In genomic region chr18:52812834-52813233, GRCh38 we compare ENCODE assay signal across 30 cellular contexts.
A peak's percentile ranks its signal among the peaks of the same experiment; 100 is the strongest.
DNase-seq lines count a peak whose midpoint lies in the region; ATAC-seq, FAIRE-seq and TF ChIP-seq lines count a peak whose summit lies in the region.
"Had no signal": no experiment of that assay in that cellular context is flagged by ENCODE, and none has a peak within 500 bp of the region (broad histone marks: within the 10 kb centered on the region; RNA-seq: fewer than 3 reads in every experiment).

No MANE protein-coding gene starts in this region.

- no peak overlapping the region for H3K56ac ChIP-seq in mesendoderm (ENCODE audit: low read length)

- POLR2A ChIA-PET in HepG2 (lab: Yijun Ruan, JAX), result no interaction called here

- TF ChIP-seq POLR2A in HepG2 (IDR thresholded peaks at IDR 0.05; ENCODE audit: insufficient read depth in 1 of 2, low read depth in 2 of 2, low read length in 2 of 2), result no peak
- TF ChIP-seq POLR2A in right lobe of liver (IDR thresholded peaks at IDR 0.05), result no peak

- TF ChIP-seq CTCF in HepG2 (CRISPR knock-in tag; IDR thresholded peaks at IDR 0.05) (no peak), right lobe of liver (IDR thresholded peaks at IDR 0.05) (no peak)

- no peak overlapping the region for H3K27ac ChIP-seq in HepG2 (ENCODE audit: extremely low read length, insufficient read depth, low read length)
- no peak overlapping the region for H3K27ac ChIP-seq in right lobe of liver
- no peak overlapping the region for H3K27ac ChIP-seq in mesendoderm (ENCODE audit: low read depth, low read length)
- H3K27ac ChIP-seq: 22Rv1; A549; BLaER1; BLaER1 treated with 17β-estradiol and CSF1 and Interleukin-3, amounts not matched to agents 10 nM and 100 nM; C4-2B had no signal

- CTCF ChIA-PET in HepG2 (lab: Yijun Ruan, JAX; ENCODE audit: low intra/inter-chr PET ratio, low total read pairs), result no interaction called here

- H3K79me2 ChIP-seq in HepG2 (ENCODE audit: insufficient read depth, low read length), result no peaks in the 10 kb centered on the region
- H3K79me2 ChIP-seq in mesendoderm (ENCODE audit: control insufficient read depth, insufficient read depth, low read length), result no peaks in the 10 kb centered on the region

- H2BK120ac ChIP-seq in mesendoderm (ENCODE audit: low read depth, low read length), result no peak overlapping the region

- no peaks in the 10 kb centered on the region for H3K79me1 ChIP-seq in mesendoderm (ENCODE audit: low read length)

- no peak for FAIRE-seq in HepG2 (lab: Jason Lieb, UNC)
- FAIRE-seq: A204.1, A549, D721Med had no signal

- no peak overlapping the region for H4K5ac ChIP-seq in mesendoderm (ENCODE audit: low read length)

- no peak overlapping the region for H3K4ac ChIP-seq in mesendoderm (ENCODE audit: low read depth, low read length)

- H3K9ac ChIP-seq in HepG2 (ENCODE audit: insufficient read depth, low read depth, low read length) (no peak overlapping the region), mesendoderm (ENCODE audit: low read length) (no peak overlapping the region)
- H3K9ac ChIP-seq: BLaER1; BLaER1 treated with 17β-estradiol and CSF1 and Interleukin-3, amounts not matched to agents 10 nM and 100 nM had no signal

- H3K23ac ChIP-seq in mesendoderm (ENCODE audit: low read length), result no peak overlapping the region

- TF ChIP-seq RAD21 in HepG2 (CRISPR knock-in tag; IDR thresholded peaks at IDR 0.05), result no peak

- H2AFZ ChIP-seq in HepG2 (ENCODE audit: low read length), result no peak overlapping the region

- intact Hi-C loops in HepG2 (cut with micrococcal nuclease; ENCODE audit: unreplicated experiment) (no loop called here), right lobe of liver (cut with DNase I) (no loop called here)

- H4K8ac ChIP-seq in mesendoderm (ENCODE audit: low read depth, low read length), result no peak overlapping the region

- TF ChIP-seq EP300 in HepG2 (IDR thresholded peaks at IDR 0.05; ENCODE audit: low read depth in 2 of 2, low read length in 2 of 2), result no peak
- TF ChIP-seq EP300 in HepG2 (CRISPR knock-in tag; IDR thresholded peaks at IDR 0.05; ENCODE audit: borderline replicate concordance), result no peak

- no peak for DNase-seq in HepG2 (ENCODE audit: low spot score)
- no peak for DNase-seq in right lobe of liver
- peak; percentile 6 for DNase-seq in mesendoderm
- DNase-seq in putamen (ENCODE audit: low spot score), result no peak
- DNase-seq: 8988T; ACHN; AML-193; BE2C; C1 segment of cervical spinal cord; Caco-2; Calu3; CD4-positive, alpha-beta memory T cell; CD4-positive, alpha-beta T cell; CD4-positive, CD25-positive, alpha-beta regulatory T cell; CD8-positive, alpha-beta memory T cell; CD8-positive, alpha-beta T cell; COR-L47; DMS 273 treated with DMSO at 0.1 percent for 48 hours; DMS153; DMS79; DMS79 treated with DMSO at 0.1 percent for 48 hours; DND-41; EL had no signal

- H4K20me1 ChIP-seq in HepG2 (ENCODE audit: insufficient read depth, low read length), result no peaks in the 10 kb centered on the region
- H4K20me1 ChIP-seq: BLaER1; BLaER1 treated with 17β-estradiol and CSF1 and Interleukin-3, amounts not matched to agents 10 nM and 100 nM had no signal

- H2BK5ac ChIP-seq in mesendoderm (ENCODE audit: low read length), result no peak overlapping the region

- no peaks in the 10 kb centered on the region for H3K27me3 ChIP-seq in HepG2 (ENCODE audit: control insufficient read depth in 1 of 2, insufficient read depth in 2 of 2, low read length in 2 of 2)
- no peaks in the 10 kb centered on the region for H3K27me3 ChIP-seq in right lobe of liver
- no peaks in the 10 kb centered on the region for H3K27me3 ChIP-seq in mesendoderm (ENCODE audit: insufficient read depth, low read length, poor library complexity)
- H3K27me3 ChIP-seq: BE2C; BLaER1; BLaER1 treated with 17β-estradiol and CSF1 and Interleukin-3, amounts not matched to agents 10 nM and 100 nM had no signal

- H3K4me2 ChIP-seq in HepG2 (ENCODE audit: low read depth, low read length), result no peak overlapping the region
- no peak overlapping the region for H3K4me2 ChIP-seq in mesendoderm (ENCODE audit: low read length)
- H3K4me2 ChIP-seq: A549; BLaER1; BLaER1 treated with 17β-estradiol and CSF1 and Interleukin-3, amounts not matched to agents 10 nM and 100 nM had no signal

- no TSS peak for BruUV-seq in HepG2 (replicated peaks; lab: Mats Ljungman, UMichigan)

- H3K18ac ChIP-seq in mesendoderm (ENCODE audit: low read length), result no peak overlapping the region

- ATAC-seq in HepG2, result no peak
- no peak for ATAC-seq in right lobe of liver
- ATAC-seq: A549; CD8-positive, alpha-beta T cell had no signal

- H3K36me3 ChIP-seq in HepG2 (replicated peaks in 1 of 2; ENCODE audit: control insufficient read depth in 1 of 2, insufficient read depth in 2 of 2, low read length in 2 of 2), result no peaks in the 10 kb centered on the region
- H3K36me3 ChIP-seq in right lobe of liver, result no peaks in the 10 kb centered on the region
- no peaks in the 10 kb centered on the region for H3K36me3 ChIP-seq in mesendoderm (ENCODE audit: control insufficient read depth, insufficient read depth, low read length)
- H3K36me3 ChIP-seq: BE2C; BLaER1; BLaER1 treated with 17β-estradiol and CSF1 and Interleukin-3, amounts not matched to agents 10 nM and 100 nM had no signal

- no peak overlapping the region for H2BK15ac ChIP-seq in mesendoderm (replicated peaks; ENCODE audit: low read depth)

- no peak overlapping the region for H2AK5ac ChIP-seq in mesendoderm (ENCODE audit: low read length)

- no peak overlapping the region for H3K4me3 ChIP-seq in HepG2 (replicated peaks in 1 of 3; ENCODE audit: insufficient read depth in 1 of 3, low read depth in 2 of 3, low read length in 3 of 3)
- H3K4me3 ChIP-seq in right lobe of liver, result no peak overlapping the region
- no peak overlapping the region for H3K4me3 ChIP-seq in mesendoderm (ENCODE audit: low read length)
- H3K4me3 ChIP-seq: A549; BLaER1; BLaER1 treated with 17β-estradiol and CSF1 and Interleukin-3, amounts not matched to agents 10 nM and 100 nM had no signal

- 8% methylated on average over 1 of the region's 1 CpG for WGBS in HepG2 (ENCODE audit: low lambda C conversion rate)
- 80% methylated on average over 1 of the region's 1 CpG for WGBS in right lobe of liver (ENCODE audit: insufficient coverage, low coverage, low lambda C conversion rate, missing lambda C conversion rate)
- WGBS in mesendoderm (ENCODE audit: extremely low coverage, insufficient coverage, low lambda C conversion rate), result no CpG with 5 or more reads among the region's 1 CpG

- H3K4me1 ChIP-seq in HepG2 (ENCODE audit: insufficient read depth, low read length) (no peaks in the 10 kb centered on the region), right lobe of liver (no peaks in the 10 kb centered on the region), mesendoderm (ENCODE audit: control insufficient read depth, low read depth, low read length) (no peaks in the 10 kb centered on the region)
- H3K4me1 ChIP-seq: A549; BE2C; BLaER1; BLaER1 treated with 17β-estradiol and CSF1 and Interleukin-3, amounts not matched to agents 10 nM and 100 nM; Caco-2 had no signal

- in situ Hi-C loops in HepG2 (cut with HindIII; ENCODE audit: extremely low pct_ligation_motif_present, low pct_unique_long_range_greater_than_20kb), result no loop called here

- H3K9me3 ChIP-seq in HepG2 (ENCODE audit: low read length), result peaks cover 62% of the 10 kb centered on the region
- no peaks in the 10 kb centered on the region for H3K9me3 ChIP-seq in right lobe of liver
- H3K9me3 ChIP-seq: A549, BE2C, BLaER1, Caco-2 had no signal

TF ChIP-seq in HepG2, 621 proteins besides CTCF, POLR2A, EP300 and RAD21:
- TF ChIP-seq, protein P1, sequence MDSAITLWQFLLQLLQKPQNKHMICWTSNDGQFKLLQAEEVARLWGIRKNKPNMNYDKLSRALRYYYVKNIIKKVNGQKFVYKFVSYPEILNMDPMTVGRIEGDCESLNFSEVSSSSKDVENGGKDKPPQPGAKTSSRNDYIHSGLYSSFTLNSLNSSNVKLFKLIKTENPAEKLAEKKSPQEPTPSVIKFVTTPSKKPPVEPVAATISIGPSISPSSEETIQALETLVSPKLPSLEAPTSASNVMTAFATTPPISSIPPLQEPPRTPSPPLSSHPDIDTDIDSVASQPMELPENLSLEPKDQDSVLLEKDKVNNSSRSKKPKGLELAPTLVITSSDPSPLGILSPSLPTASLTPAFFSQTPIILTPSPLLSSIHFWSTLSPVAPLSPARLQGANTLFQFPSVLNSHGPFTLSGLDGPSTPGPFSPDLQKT (CRISPR knock-in tag; IDR thresholded peaks at IDR 0.05; ENCODE audit: borderline replicate concordance), result no peak
- no peak for TF ChIP-seq ZNF709 (CRISPR knock-in tag; IDR thresholded peaks at IDR 0.05)
- TF ChIP-seq TBX3 (IDR thresholded peaks at IDR 0.05; ENCODE audit: borderline replicate concordance), result no peak
- TF ChIP-seq, protein P2, sequence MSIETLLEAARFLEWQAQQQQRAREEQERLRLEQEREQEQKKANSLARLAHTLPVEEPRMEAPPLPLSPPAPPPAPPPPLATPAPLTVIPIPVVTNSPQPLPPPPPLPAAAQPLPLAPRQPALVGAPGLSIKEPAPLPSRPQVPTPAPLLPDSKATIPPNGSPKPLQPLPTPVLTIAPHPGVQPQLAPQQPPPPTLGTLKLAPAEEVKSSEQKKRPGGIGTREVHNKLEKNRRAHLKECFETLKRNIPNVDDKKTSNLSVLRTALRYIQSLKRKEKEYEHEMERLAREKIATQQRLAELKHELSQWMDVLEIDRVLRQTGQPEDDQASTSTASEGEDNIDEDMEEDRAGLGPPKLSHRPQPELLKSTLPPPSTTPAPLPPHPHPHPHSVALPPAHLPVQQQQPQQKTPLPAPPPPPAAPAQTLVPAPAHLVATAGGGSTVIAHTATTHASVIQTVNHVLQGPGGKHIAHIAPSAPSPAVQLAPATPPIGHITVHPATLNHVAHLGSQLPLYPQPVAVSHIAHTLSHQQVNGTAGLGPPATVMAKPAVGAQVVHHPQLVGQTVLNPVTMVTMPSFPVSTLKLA (IDR thresholded peaks at IDR 0.05), result peak; percentile 92
- no peak for TF ChIP-seq HNRNPL (IDR thresholded peaks at IDR 0.05; ENCODE audit: low read depth, low read length)
- TF ChIP-seq SSRP1 (CRISPR knock-in tag; IDR thresholded peaks at IDR 0.05), result no peak
TF ChIP-seq in HepG2: peak in this region for 1.
